In the genomic region with DNA sequence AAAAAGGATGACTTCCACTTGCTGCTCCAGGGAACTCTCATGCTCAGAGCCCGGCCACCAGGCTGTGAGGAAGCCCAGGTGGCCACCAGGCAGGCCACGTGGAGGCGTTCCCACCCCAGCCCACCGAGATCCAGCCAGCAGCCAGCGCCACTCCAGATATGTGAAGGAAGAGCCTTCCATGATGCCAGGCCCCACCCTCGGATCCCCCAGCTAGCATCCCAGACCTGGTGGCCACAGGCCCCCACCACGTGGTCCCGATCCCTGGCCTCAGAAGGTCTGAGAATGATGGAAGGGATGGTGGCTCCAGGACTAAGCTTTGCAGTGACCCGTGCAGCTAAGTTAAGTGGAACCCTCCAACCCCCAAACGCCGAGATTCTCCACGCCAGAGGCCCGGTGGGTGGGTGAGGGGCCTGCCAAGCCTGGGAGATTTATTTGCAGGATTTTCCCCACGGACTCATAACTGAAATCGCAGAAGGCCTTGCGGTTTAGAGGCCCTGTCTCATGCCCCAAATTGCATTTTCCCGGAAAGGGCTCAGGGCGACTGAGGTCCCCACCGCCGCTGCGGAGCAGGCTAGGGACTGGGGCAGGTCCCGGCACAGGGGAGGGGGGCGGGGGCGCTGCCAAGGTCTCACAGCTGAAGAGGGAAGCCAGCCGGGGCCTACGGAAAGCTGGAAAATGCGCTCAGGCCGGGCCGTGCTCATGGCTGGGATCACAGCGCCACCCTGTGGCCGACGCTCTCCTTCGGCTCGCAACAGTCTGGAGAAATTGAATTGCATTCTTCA, we compare ENCODE assay signal across 8 cellular contexts. TPM values are rescaled to one million over a fixed set of nuclear protein-coding genes. Genes with fewer than 3 reads are reported as not detected.
DNase-seq lines count a peak whose midpoint lies in the region; ATAC-seq and TF ChIP-seq lines count a peak whose summit lies in the region.

No MANE protein-coding gene starts in this region.

- no peak overlapping the region for H3K4me3 ChIP-seq in astrocyte of the cerebellum (ENCODE audit: low read depth, low read length)
- H3K4me3 ChIP-seq in right atrium auricular region, result no peak overlapping the region

- H3K27me3 ChIP-seq in right atrium auricular region, result no peaks in the 10 kb centered on the region

- H3K9me3 ChIP-seq in right atrium auricular region, result no peaks in the 10 kb centered on the region

- peak; percentile 86 for TF ChIP-seq CTCF in AG09319 (IDR thresholded peaks at IDR 0.05; ENCODE audit: low read depth, low read length)
- peak; percentile 73 for TF ChIP-seq CTCF in astrocyte of the cerebellum (IDR thresholded peaks at IDR 0.05; ENCODE audit: low read depth, low read length, missing control alignments)
- peak; percentile 68 to 88 for TF ChIP-seq CTCF in right atrium auricular region (IDR thresholded peaks at IDR 0.05)

- DNase-seq in AG09319 (ENCODE audit: extremely low read depth, low read depth) (peak; percentile 27), M059J (ENCODE audit: low read depth) (peak; percentile 60), SK-N-DZ (ENCODE audit: low spot score) (peak; percentile 71), astrocyte of the cerebellum (ENCODE audit: low read depth) (peak; percentile 53), right atrium auricular region (ENCODE audit: low spot score) (no peak), retina (peak; percentile 91)

- no peak overlapping the region for H3K27ac ChIP-seq in right atrium auricular region

- peak; percentile 57 for ATAC-seq in GM18502 (IDR thresholded peaks at IDR 0.05; ENCODE audit: poor library complexity, unreplicated experiment)
- no peak for ATAC-seq in GM19023 (IDR thresholded peaks at IDR 0.05; ENCODE audit: unreplicated experiment)

- no peaks in the 10 kb centered on the region for H3K36me3 ChIP-seq in right atrium auricular region

- peaks cover 0 to 10% of the 10 kb centered on the region in 2 donors for H3K4me1 ChIP-seq in right atrium auricular region

- in situ Hi-C loops in astrocyte of the cerebellum (cut with HindIII; ENCODE audit: low sequenced_read_pairs), result no loop called here

RNA-seq across cellular contexts. Expression of gene CST7, which starts 31.1 kb away (rescaled TPM):
- total RNA-seq in M059J (2014; rRNA removed; shearing (Covaris generic)), result 4.2 and 6.8 TPM in 2 replicates
- not detected in 2 replicates for polyA plus RNA-seq in SK-N-DZ (2014; cell fraction: cytosol; rRNA removed)
- not detected in 2 replicates for polyA plus RNA-seq in SK-N-DZ (2014; cell fraction: nucleus; rRNA removed)
- 1 to 10 TPM; 2.7 to 3.2 TPM for total RNA-seq in right atrium auricular region
